Comparison of ENCODE assay signal across 9 cellular contexts in genomic region chr12:130041983-130042812, GRCh38.
A peak's percentile ranks its signal among the peaks of the same experiment; 100 is the strongest.
DNase-seq lines count a peak whose midpoint lies in the region; ATAC-seq, FAIRE-seq and TF ChIP-seq lines count a peak whose summit lies in the region.
"Had no signal": no experiment of that assay in that cellular context is flagged by ENCODE, and none has a peak within 500 bp of the region (broad histone marks: within the 10 kb centered on the region; RNA-seq: fewer than 3 reads in every experiment).

No MANE protein-coding gene starts in this region.

- ATAC-seq in K562 (peak; percentile 86), lung (ENCODE audit: insufficient read depth, low FRiP score) (no peak), HG02798 (IDR thresholded peaks at IDR 0.05; ENCODE audit: poor library complexity, unreplicated experiment) (no peak)

- no peak for TF ChIP-seq EP300 in K562 (IDR thresholded peaks at IDR 0.05; ENCODE audit: low read length)
- TF ChIP-seq EP300 in stomach (IDR thresholded peaks at IDR 0.05), result no peak

- BruUV-seq in K562 (replicated peaks; lab: Mats Ljungman, UMichigan), result no TSS peak

- intact Hi-C loops in K562 (cut with micrococcal nuclease), result no loop called here
- intact Hi-C loops in stomach (cut with DNase I; ENCODE audit: low total_unique reads), result no loop called here

- in situ Hi-C loops in K562 (cut with MboI), result loop anchor here (25.0 kb wide), 1 partner anchor 695 kb away; no protein-coding TSS in a partner anchor

- H3K4me2 ChIP-seq in K562 (ENCODE audit: insufficient read depth, low read length), result no peak overlapping the region

- peaks cover 6 to 19% (median 8%) of the 10 kb centered on the region in 3 donors for H3K27me3 Mint-ChIP-seq in immature natural killer cell (ENCODE audit: low read depth in 3 of 3)

- H3K27ac ChIP-seq in K562 (ENCODE audit: extremely low read depth, low read depth, low read length), result no peak overlapping the region
- no peak overlapping the region for H3K27ac ChIP-seq in lung (ENCODE audit: low read depth in 1 of 2, low read length in 1 of 2)
- H3K27ac ChIP-seq in stomach, result no peak overlapping the region

- H3K27me3 ChIP-seq in K562 (ENCODE audit: control insufficient read depth in 2 of 2, insufficient read depth in 2 of 2, low read length in 2 of 2), result peaks cover 0 to 5% of the 10 kb centered on the region in 2 experiments; a peak in 2 of 5 replicates
- no peaks in the 10 kb centered on the region for H3K27me3 ChIP-seq in lung (ENCODE audit: control insufficient read depth, insufficient read depth)
- H3K27me3 ChIP-seq in stomach, result peaks cover 12 to 88% (median 30%) of the 10 kb centered on the region in 3 donors

- H3K9me1 ChIP-seq in K562 (ENCODE audit: control insufficient read depth, insufficient read depth, low read length), result peaks cover 2% of the 10 kb centered on the region

- no peak; a peak in 1 of 4 replicates for TF ChIP-seq RAD21 in K562 (CRISPR knock-in tag; conservative IDR thresholded peaks at IDR 0.05 in 1 of 2, IDR thresholded peaks at IDR 0.05 in 1 of 2)

- POLR2A ChIA-PET in K562 (lab: Yijun Ruan, JAX), result no interaction called here

- H3K36me3 ChIP-seq in K562 (ENCODE audit: control insufficient read depth, insufficient read depth, low read length), result no peaks in the 10 kb centered on the region
- H3K36me3 ChIP-seq in lung (ENCODE audit: control insufficient read depth in 2 of 2, insufficient read depth in 2 of 2, low read length in 2 of 2), result no peaks in the 10 kb centered on the region
- no peaks in the 10 kb centered on the region for H3K36me3 ChIP-seq in stomach

- H3K9me3 Mint-ChIP-seq in immature natural killer cell, result peaks cover 0 to 5% (median 0%) of the 10 kb centered on the region in 6 donors

- H3K36me3 Mint-ChIP-seq in immature natural killer cell, result no peaks in the 10 kb centered on the region

- H4K20me1 ChIP-seq in K562 (replicated peaks; ENCODE audit: control insufficient read depth, insufficient read depth, low read length), result no peaks in the 10 kb centered on the region

- 27% methylated on average over 27 of the region's 52 CpGs for WGBS in K562 (ENCODE audit: insufficient coverage, low coverage, missing lambda C conversion rate)
- 13 to 15% methylated on average over 50 to 52 of the region's 52 CpGs for WGBS in lung, 2 donors
- 13 to 17% (median 15%) methylated on average over 21 to 52 of the region's 52 CpGs for WGBS in stomach, 5 donors

- DNase-seq in GM12864 (ENCODE audit: low read depth) (no peak), NCI-H510A (lab: John Stamatoyannopoulos, UW) (peak; percentile 71), K562 (ENCODE audit: extremely low read depth in 1 of 4, low spot score in 3 of 4) (peak; percentile 29 to 64 (median 58)), lung (ENCODE audit: low spot score) (peak; percentile 42), stomach (no peak), immature natural killer cell (no peak)
- DNase-seq in NK-92 treated with Interleukin-12 subunit alpha and Interleukin-12 subunit beta, amount 100 ng/mL, for 24 hours (lab: John Stamatoyannopoulos, UW), result no peak

- TF ChIP-seq CTCF in GM12864 (IDR thresholded peaks at IDR 0.05; ENCODE audit: low read depth, low read length, missing control alignments), result peak; percentile 36
- peak; percentile 48 to 62 (median 56) for TF ChIP-seq CTCF in K562 (IDR thresholded peaks at IDR 0.05 in 2 of 3, conservative IDR thresholded peaks at IDR 0.05 in 1 of 3; ENCODE audit: insufficient read depth in 2 of 3, low read depth in 1 of 3, low read length in 3 of 3)
- TF ChIP-seq CTCF in lung (IDR thresholded peaks at IDR 0.05; ENCODE audit: control extremely low read depth, extremely low read depth), result peak; percentile 52
- TF ChIP-seq CTCF in stomach (IDR thresholded peaks at IDR 0.05), result peak in 4 of 7 experiments; percentile 23 to 70 (median 60)

- H3K4me1 Mint-ChIP-seq in immature natural killer cell, result no peaks in the 10 kb centered on the region

- H3K4me3 ChIP-seq in GM12864 (ENCODE audit: low read depth, low read length) (no peak overlapping the region), K562 (no peak overlapping the region), lung (no peak overlapping the region), stomach (no peak overlapping the region)

- CTCF ChIA-PET in K562 (lab: Yijun Ruan, JAX; ENCODE audit: low intra/inter-chr PET ratio), result interaction anchor here (1.4 kb wide), 1 partner anchor 293 kb away, joined by 3 read pairs; no protein-coding TSS in a partner anchor

- H3K79me2 ChIP-seq in K562 (ENCODE audit: control insufficient read depth, insufficient read depth, low read length), result no peaks in the 10 kb centered on the region

- no peak overlapping the region for H2AFZ ChIP-seq in K562 (ENCODE audit: low read depth, low read length)

- H3K9ac ChIP-seq in K562 (ENCODE audit: insufficient read depth in 1 of 2, low read depth in 2 of 2, low read length in 2 of 2), result no peak overlapping the region

- FAIRE-seq in K562 (lab: Jason Lieb, UNC), result no peak

- H3K4me1 ChIP-seq in K562 (replicated peaks in 1 of 2; ENCODE audit: control insufficient read depth in 2 of 2, insufficient read depth in 2 of 2, low read length in 2 of 2) (no peaks in the 10 kb centered on the region), lung (ENCODE audit: control insufficient read depth in 2 of 2, insufficient read depth in 2 of 2, low read length in 2 of 2) (no peaks in the 10 kb centered on the region), stomach (peaks cover 0 to 5% (median 0%) of the 10 kb centered on the region in 4 donors)

- H3K4me3 Mint-ChIP-seq in immature natural killer cell, result no peak overlapping the region
- H3K4me3 Mint-ChIP-seq: stimulated activated naive CD8-positive, alpha-beta T cell treated with anti-CD3 and anti-CD28 coated beads, Interleukin-15, Interleukin-2, amounts not matched to agents 100 ng/mL and 50 ng/mL, for 24 hours had no signal

- no peak overlapping the region for H3K27ac Mint-ChIP-seq in immature natural killer cell
- H3K27ac Mint-ChIP-seq: stimulated activated naive CD8-positive, alpha-beta T cell treated with anti-CD3 and anti-CD28 coated beads, Interleukin-15, Interleukin-2, amounts not matched to agents 100 ng/mL and 50 ng/mL, for 24 hours had no signal

- peaks cover 2% of the 10 kb centered on the region; the same call in 1 of the 2 replicates for H3K9me3 ChIP-seq in K562 (replicated peaks; ENCODE audit: control insufficient read depth, insufficient read depth, low read depth, low read length)
- H3K9me3 ChIP-seq in lung (ENCODE audit: control insufficient read depth in 2 of 2, insufficient read depth in 1 of 2, low read length in 1 of 2), result no peaks in the 10 kb centered on the region
- no peaks in the 10 kb centered on the region for H3K9me3 ChIP-seq in stomach

- TF ChIP-seq POLR2A in K562 (conservative IDR thresholded peaks at IDR 0.05), result no peak
- no peak for TF ChIP-seq POLR2A in stomach (IDR thresholded peaks at IDR 0.05)

TF ChIP-seq in K562, 482 proteins besides CTCF, POLR2A, EP300 and RAD21 (continues in another document):
- no peak for TF ChIP-seq BRF2 (IDR thresholded peaks at IDR 0.05; ENCODE audit: borderline replicate concordance, insufficient read depth, insufficient read length)
- TF ChIP-seq NR0B1 (IDR thresholded peaks at IDR 0.05; ENCODE audit: partially characterized antibody), result no peak
- TF ChIP-seq CTBP1 (IDR thresholded peaks at IDR 0.05; ENCODE audit: borderline replicate concordance), result peak; percentile 58; the same call in 1 of the 2 replicates
- no peak for TF ChIP-seq XRCC3 (IDR thresholded peaks at IDR 0.05)
- no peak for TF ChIP-seq PML (IDR thresholded peaks at IDR 0.05; ENCODE audit: low read length)
- TF ChIP-seq ZNF143 (CRISPR knock-in tag; IDR thresholded peaks at IDR 0.05), result peak; percentile 65
- no peak for TF ChIP-seq STAT6 (CRISPR knock-in tag; IDR thresholded peaks at IDR 0.05)
- no peak for TF ChIP-seq DNMT1 (IDR thresholded peaks at IDR 0.05)

Comparison
In these comparisons a context has a peak if more than half of its experiments do, and no peak if none do; other contexts are left out.
1. DNase-seq: peak in NCI-H510A (single experiment), K562 (4 of 4) and lung (single experiment); none in GM12864 (single experiment), stomach (single experiment), immature natural killer cell (0 of 3) and NK-92 treated with Interleukin-12 subunit alpha and Interleukin-12 subunit beta, amount 100 ng/mL, for 24 hours (single experiment).
2. Peak in every context shown above with its lines, with median percentiles within 50 percentile points of each other: CTCF ChIP-seq.